Comparison of ENCODE assay signal across 21 cellular contexts in genomic region chr5:154315196-154315595, GRCh38.
"Had no signal": no experiment of that assay in that cellular context is flagged by ENCODE, and none has a peak within 500 bp of the region (broad histone marks: within the 10 kb centered on the region; RNA-seq: fewer than 3 reads in every experiment).

No MANE protein-coding gene starts in this region.

- H3K4me3 Mint-ChIP-seq: IgD-negative memory B cell had no signal

- H3K9me3 Mint-ChIP-seq: IgD-negative memory B cell had no signal

- H3K9ac ChIP-seq: KMS-11, SK-N-SH had no signal

- H3K27ac ChIP-seq: HL-60, KMS-11, RWPE1 had no signal

- H3K27ac Mint-ChIP-seq: IgD-negative memory B cell had no signal

- H3K9me3 ChIP-seq: SK-N-SH had no signal

- DNase-seq: Kasumi-1, MM.1S, NCI-H187, NCI-H2029, NCI-H2081 treated with DMSO at 0.1 percent for 48 hours, NCI-H2171, NCI-H226, NCI-H446, NCI-H510A, NCI-H524 treated with DMSO at 0.1 percent for 48 hours, NCI-H69, NCI-H774, PC-3, SHP77, SK-N-SH had no signal

- H3K4me3 ChIP-seq: K562 had no signal

- H3K27me3 Mint-ChIP-seq: IgD-negative memory B cell had no signal

- H3K4me2 ChIP-seq: KMS-11, SK-N-SH had no signal

- ATAC-seq: K562, Panc1, PC-3 had no signal
